In genomic region chr11:86134580-86135318, GRCh38 we compare ENCODE assay signal across 1 cellular context.
TF ChIP-seq lines count a peak whose summit lies in the region.

No MANE protein-coding gene starts in this region.

TF ChIP-seq in K562, 482 proteins besides CTCF, POLR2A, EP300 and RAD21 (continued from another document and continues in another):
- no peak for TF ChIP-seq ZNF398 (CRISPR knock-in tag; IDR thresholded peaks at IDR 0.05)
- TF ChIP-seq CBFA2T3 (IDR thresholded peaks at IDR 0.05), result peak; percentile 92
- TF ChIP-seq NR3C1 (CRISPR knock-in tag; IDR thresholded peaks at IDR 0.05), result no peak
- 0 out of 2 replicates have a peak, but pooled peaks have one; percentile 40 for TF ChIP-seq NCOA1 (IDR thresholded peaks at IDR 0.05; ENCODE audit: low read depth)
- TF ChIP-seq ZNF584 (CRISPR knock-in tag; IDR thresholded peaks at IDR 0.05; ENCODE audit: low read depth), result 0 out of 2 replicates have a peak, but pooled peaks have one; percentile 3
- no peak for TF ChIP-seq ZNF511 (CRISPR knock-in tag; IDR thresholded peaks at IDR 0.05)
- TF ChIP-seq DDX20 (tag; IDR thresholded peaks at IDR 0.05; ENCODE audit: low read depth), result no peak
- no peak for TF ChIP-seq ZKSCAN3 (CRISPR knock-in tag; IDR thresholded peaks at IDR 0.05)
- TF ChIP-seq HNRNPH1 (optimal IDR thresholded peaks at IDR 0.05; ENCODE audit: low read depth, low read length), result no peak
- TF ChIP-seq POU5F1 (IDR thresholded peaks at IDR 0.05; ENCODE audit: borderline replicate concordance, low read depth, low read length, partially characterized antibody), result no peak
- TF ChIP-seq CGGBP1 (CRISPR knock-in tag; IDR thresholded peaks at IDR 0.05), result no peak
- peak; percentile 2; the same call in 1 of the 2 replicates for TF ChIP-seq ZNF589 (CRISPR knock-in tag; IDR thresholded peaks at IDR 0.05; ENCODE audit: low read depth)
- no peak for TF ChIP-seq ARID3B (CRISPR knock-in tag; IDR thresholded peaks at IDR 0.05; ENCODE audit: borderline replicate concordance)
- no peak for TF ChIP-seq ZNF431 (CRISPR knock-in tag; IDR thresholded peaks at IDR 0.05)
- no peak for TF ChIP-seq POLR3A (IDR thresholded peaks at IDR 0.05; ENCODE audit: borderline replicate concordance, extremely low read depth, insufficient read depth, insufficient read length)
- TF ChIP-seq PHF21A (IDR thresholded peaks at IDR 0.05; ENCODE audit: borderline replicate concordance, low read depth), result no peak
- TF ChIP-seq ELF4 (CRISPR knock-in tag; IDR thresholded peaks at IDR 0.05), result 0 out of 2 replicates have a peak, but pooled peaks have one; percentile 49
- no peak; the same call in 1 of the 2 replicates for TF ChIP-seq ZBTB17 (CRISPR knock-in tag; IDR thresholded peaks at IDR 0.05)
- no peak for TF ChIP-seq ZNF778 (CRISPR knock-in tag; IDR thresholded peaks at IDR 0.05)
- peak; percentile 88; the same call in 1 of the 2 replicates for TF ChIP-seq NBN (IDR thresholded peaks at IDR 0.05; ENCODE audit: low read depth)
- TF ChIP-seq NCOA2 (IDR thresholded peaks at IDR 0.05; ENCODE audit: partially characterized antibody in 2 of 2), result no peak
- TF ChIP-seq MEF2A (IDR thresholded peaks at IDR 0.05; ENCODE audit: control insufficient read depth, low read depth, low read length), result no peak
- no peak for TF ChIP-seq MBD1 (CRISPR knock-in tag; IDR thresholded peaks at IDR 0.05)
- no peak for TF ChIP-seq HSF4 (CRISPR knock-in tag; IDR thresholded peaks at IDR 0.05; ENCODE audit: borderline replicate concordance)
- no peak for TF ChIP-seq MCM5 (IDR thresholded peaks at IDR 0.05; ENCODE audit: low read depth)
- peak; percentile 77 for TF ChIP-seq HES1 (IDR thresholded peaks at IDR 0.05; ENCODE audit: low read depth)
- TF ChIP-seq HDAC3 (IDR thresholded peaks at IDR 0.05; ENCODE audit: borderline replicate concordance, partially characterized antibody), result peak; percentile 70
- TF ChIP-seq SP1 (CRISPR knock-in tag; IDR thresholded peaks at IDR 0.05), result peak; percentile 56; the same call in 1 of the 2 replicates
- no peak for TF ChIP-seq SRF (CRISPR knock-in tag; IDR thresholded peaks at IDR 0.05)
- TF ChIP-seq ZNF57 (CRISPR knock-in tag; IDR thresholded peaks at IDR 0.05), result no peak
- no peak for TF ChIP-seq ESRRB (CRISPR knock-in tag; IDR thresholded peaks at IDR 0.05; ENCODE audit: borderline replicate concordance)
- peak; percentile 64 for TF ChIP-seq SMAD4 (CRISPR knock-in tag; conservative IDR thresholded peaks at IDR 0.05)
- TF ChIP-seq RBM22 (IDR thresholded peaks at IDR 0.05; ENCODE audit: low read depth, low read length, poor library complexity, severe bottlenecking), result no peak
- no peak for TF ChIP-seq ZNF76 (CRISPR knock-in tag; IDR thresholded peaks at IDR 0.05; ENCODE audit: borderline replicate concordance)
- peak; percentile 71 for TF ChIP-seq ADNP (tag; IDR thresholded peaks at IDR 0.05)
- peak; percentile 87 for TF ChIP-seq HDGF (IDR thresholded peaks at IDR 0.05)
- TF ChIP-seq MYNN (IDR thresholded peaks at IDR 0.05), result peak; percentile 73; the same call in 1 of the 2 replicates
- no peak for TF ChIP-seq MYNN (CRISPR knock-in tag; IDR thresholded peaks at IDR 0.05)
- TF ChIP-seq BHLHE40 (IDR thresholded peaks at IDR 0.05; ENCODE audit: low read length), result peak; percentile 60; the same call in 1 of the 2 replicates
- no peak for TF ChIP-seq SETDB1 (IDR thresholded peaks at IDR 0.05; ENCODE audit: low read length)
- no peak for TF ChIP-seq SIN3A (IDR thresholded peaks at IDR 0.05; ENCODE audit: borderline replicate concordance in 2 of 2, control insufficient read depth in 1 of 2, low read depth in 2 of 2, low read length in 2 of 2)
- TF ChIP-seq NFRKB (IDR thresholded peaks at IDR 0.05; ENCODE audit: low read depth), result peak; percentile 55; the same call in 1 of the 2 replicates
- peak; percentile 75 for TF ChIP-seq PML (IDR thresholded peaks at IDR 0.05; ENCODE audit: low read length)
- TF ChIP-seq EGR1 (conservative IDR thresholded peaks at IDR 0.05), result no peak
- TF ChIP-seq ZBTB40 (IDR thresholded peaks at IDR 0.05), result no peak
- TF ChIP-seq ZBTB40 (CRISPR knock-in tag; IDR thresholded peaks at IDR 0.05), result no peak
- TF ChIP-seq RBM34 (IDR thresholded peaks at IDR 0.05; ENCODE audit: borderline replicate concordance, insufficient read depth, low read length), result no peak
- no peak for TF ChIP-seq ELK3 (CRISPR knock-in tag; IDR thresholded peaks at IDR 0.05)
- no peak for TF ChIP-seq PATZ1 (CRISPR knock-in tag; IDR thresholded peaks at IDR 0.05; ENCODE audit: borderline replicate concordance)
- no peak for TF ChIP-seq HDAC6 (IDR thresholded peaks at IDR 0.05; ENCODE audit: low read depth, low read length)
